Comparison of ENCODE assay signal across 26 cellular contexts in genomic region chr15:58605931-58606330, GRCh38.
"Had no signal": no experiment of that assay in that cellular context is flagged by ENCODE, and none has a peak within 500 bp of the region (broad histone marks: within the 10 kb centered on the region; RNA-seq: fewer than 3 reads in every experiment).

No MANE protein-coding gene starts in this region.

- H3K27ac Mint-ChIP-seq: activated B cell treated with CpG ODN at 0.5 μM for 24 hours; activated CD8-positive, alpha-beta T cell treated with anti-CD3 and anti-CD28 coated beads for 36 hours; activated naive CD4-positive, alpha-beta T cell treated with anti-CD3 and anti-CD28 coated beads, Interleukin-2, amount 10 ng/mL, durations not matched to agents 7 days and 5 days; activated naive CD8-positive, alpha-beta T cell treated with anti-CD3 and anti-CD28 coated beads, Interleukin-2, amount 50 U/mL, for 24 hours; naive B cell; T-helper 2 cell treated with Interferon-gamma antibody and Interleukin-4, amounts not matched to agents 5 μg/mL and 100 μg/mL, for 36 hours had no signal

- H3K27me3 Mint-ChIP-seq: activated B cell treated with CpG ODN at 0.5 μM for 24 hours; activated CD8-positive, alpha-beta T cell treated with anti-CD3 and anti-CD28 coated beads for 36 hours; activated naive CD4-positive, alpha-beta T cell treated with anti-CD3 and anti-CD28 coated beads, Interleukin-2, amount 10 ng/mL, durations not matched to agents 7 days and 5 days; activated naive CD8-positive, alpha-beta T cell treated with anti-CD3 and anti-CD28 coated beads, Interleukin-2, amount 50 U/mL, for 24 hours; central memory CD8-positive, alpha-beta T cell; naive B cell; stimulated activated naive CD8-positive, alpha-beta T cell treated with anti-CD3 and anti-CD28 coated beads, Interleukin-15, amount 100 ng/mL, for 72 hours had no signal

- H3K36me3 ChIP-seq: colonic mucosa, pancreas had no signal

- H3K9me3 ChIP-seq: colonic mucosa, gastroesophageal sphincter, heart left ventricle, mucosa of descending colon, pancreas, suprapubic skin, transverse colon had no signal

- DNase-seq: activated B cell treated with CpG ODN at 0.5 μM for 24 hours; activated CD4-positive, alpha-beta T cell treated with anti-CD3 and anti-CD28 coated beads for 48 hours; activated CD8-positive, alpha-beta T cell treated with anti-CD3 and anti-CD28 coated beads for 36 hours; activated naive CD4-positive, alpha-beta T cell treated with anti-CD3 and anti-CD28 coated beads, Interleukin-2, amount 10 ng/mL, durations not matched to agents 7 days and 5 days; activated naive CD8-positive, alpha-beta T cell treated with anti-CD3 and anti-CD28 coated beads, Interleukin-2, amount 50 U/mL, for 24 hours; activated T-cell treated with anti-CD3 and anti-CD28 coated beads, Interleukin-2, amount 50 U/mL, for 1 hour; aorta; brain microvascular endothelial cell; colonic mucosa; heart left ventricle; kidney glomerular epithelial cell; mesenchymal stem cell; mucosa of descending colon; naive B cell; pancreas; stimulated activated CD4-positive, alpha-beta T cell treated with anti-CD3 and anti-CD28 coated beads, Interleukin-4, amount 100 ng/mL, for 1 hour; stimulated activated naive CD8-positive, alpha-beta T cell treated with anti-CD3 and anti-CD28 coated beads, Interleukin-15, amount 100 ng/mL, for 72 hours; transverse colon had no signal

- ATAC-seq: activated CD8-positive, alpha-beta T cell treated with anti-CD3 and anti-CD28 coated beads for 36 hours; activated naive CD8-positive, alpha-beta T cell treated with anti-CD3 and anti-CD28 coated beads, Interleukin-2, amount 50 U/mL, for 24 hours; esophagus mucosa; gastroesophageal sphincter; heart left ventricle; mucosa of descending colon; pancreas; sciatic nerve; stimulated activated naive CD8-positive, alpha-beta T cell treated with anti-CD3 and anti-CD28 coated beads, Interleukin-15, amount 100 ng/mL, for 72 hours had no signal

- H3K27ac ChIP-seq: brain microvascular endothelial cell, colonic mucosa, gastroesophageal sphincter, heart left ventricle, suprapubic skin, transverse colon had no signal

- H3K27me3 ChIP-seq: brain microvascular endothelial cell, colonic mucosa, gastroesophageal sphincter, heart left ventricle, pancreas, suprapubic skin, transverse colon had no signal

- FAIRE-seq: endometrium, pancreas had no signal

- H3K4me2 ChIP-seq: smooth muscle cell had no signal

- H3K4me3 Mint-ChIP-seq: activated B cell treated with CpG ODN at 0.5 μM for 24 hours; activated CD8-positive, alpha-beta T cell treated with anti-CD3 and anti-CD28 coated beads for 36 hours; activated naive CD4-positive, alpha-beta T cell treated with anti-CD3 and anti-CD28 coated beads, Interleukin-2, amount 10 ng/mL, durations not matched to agents 7 days and 5 days; activated naive CD8-positive, alpha-beta T cell treated with anti-CD3 and anti-CD28 coated beads, Interleukin-2, amount 50 U/mL, for 24 hours; central memory CD8-positive, alpha-beta T cell; naive B cell; stimulated activated naive CD8-positive, alpha-beta T cell treated with anti-CD3 and anti-CD28 coated beads, Interleukin-15, amount 100 ng/mL, for 72 hours; T-helper 2 cell treated with Interferon-gamma antibody and Interleukin-4, amounts not matched to agents 5 μg/mL and 100 μg/mL, for 36 hours had no signal

- H3K9me3 Mint-ChIP-seq: activated B cell treated with CpG ODN at 0.5 μM for 24 hours; activated CD8-positive, alpha-beta T cell treated with anti-CD3 and anti-CD28 coated beads for 36 hours; activated naive CD4-positive, alpha-beta T cell treated with anti-CD3 and anti-CD28 coated beads, Interleukin-2, amount 10 ng/mL, durations not matched to agents 7 days and 5 days; activated naive CD8-positive, alpha-beta T cell treated with anti-CD3 and anti-CD28 coated beads, Interleukin-2, amount 50 U/mL, for 24 hours; central memory CD8-positive, alpha-beta T cell; naive B cell; stimulated activated naive CD8-positive, alpha-beta T cell treated with anti-CD3 and anti-CD28 coated beads, Interleukin-15, amount 100 ng/mL, for 72 hours; T-helper 2 cell treated with Interferon-gamma antibody and Interleukin-4, amounts not matched to agents 5 μg/mL and 100 μg/mL, for 36 hours had no signal

- H3K4me1 ChIP-seq: colonic mucosa, gastroesophageal sphincter, transverse colon had no signal

- H3K4me3 ChIP-seq: colonic mucosa, gastroesophageal sphincter, heart left ventricle, mucosa of descending colon, pancreas, smooth muscle cell, suprapubic skin, transverse colon had no signal
